ENCODE assay signal across 1 cellular context in the genomic region with DNA sequence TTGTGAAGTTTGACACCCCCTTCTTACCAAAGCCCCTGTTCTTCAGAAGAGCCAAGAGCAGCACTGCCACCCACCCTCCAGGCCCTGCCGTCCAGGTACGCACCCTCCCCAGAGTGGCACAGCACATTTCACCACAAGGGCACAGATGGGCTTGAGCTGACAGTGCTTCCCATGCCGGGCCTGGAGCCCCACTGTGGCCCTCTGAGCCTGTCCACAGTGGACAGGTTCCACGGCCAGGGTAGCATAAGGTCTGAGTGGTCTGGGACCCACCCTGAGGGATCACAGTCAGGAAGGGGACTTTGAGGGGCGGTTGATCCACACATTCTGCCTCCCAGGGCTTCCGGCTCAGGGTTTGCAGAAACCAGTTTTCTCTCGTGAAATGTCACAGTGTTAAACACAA.
TF ChIP-seq lines count a peak whose summit lies in the region.

No MANE protein-coding gene starts in this region.

TF ChIP-seq in HCT116, 20 proteins besides CTCF, POLR2A, EP300 and RAD21:
- TF ChIP-seq TCF7L2 (IDR thresholded peaks at IDR 0.05; ENCODE audit: borderline replicate concordance, extremely low read depth, insufficient read depth, insufficient read length) (no peak), SRF (IDR thresholded peaks at IDR 0.05; ENCODE audit: low read depth) (no peak), ZNF274 (IDR thresholded peaks at IDR 0.05; ENCODE audit: low read depth, low read length) (no peak), POLR2AphosphoS5 (IDR thresholded peaks at IDR 0.05; ENCODE audit: low read depth, low read length) (no peak), ELF1 (IDR thresholded peaks at IDR 0.05; ENCODE audit: borderline replicate concordance, low read depth) (no peak), CEBPB (IDR thresholded peaks at IDR 0.05; ENCODE audit: low read depth) (no peak), SIN3A (IDR thresholded peaks at IDR 0.05; ENCODE audit: low read depth) (no peak), EZH2 (IDR thresholded peaks at IDR 0.05) (no peak), SP1 (IDR thresholded peaks at IDR 0.05; ENCODE audit: low read depth) (no peak), FOSL1 (IDR thresholded peaks at IDR 0.05; ENCODE audit: low read depth) (no peak), JUND (IDR thresholded peaks at IDR 0.05) (no peak), ZFX (IDR thresholded peaks at IDR 0.05) (no peak)
- TF ChIP-seq, protein P1, sequence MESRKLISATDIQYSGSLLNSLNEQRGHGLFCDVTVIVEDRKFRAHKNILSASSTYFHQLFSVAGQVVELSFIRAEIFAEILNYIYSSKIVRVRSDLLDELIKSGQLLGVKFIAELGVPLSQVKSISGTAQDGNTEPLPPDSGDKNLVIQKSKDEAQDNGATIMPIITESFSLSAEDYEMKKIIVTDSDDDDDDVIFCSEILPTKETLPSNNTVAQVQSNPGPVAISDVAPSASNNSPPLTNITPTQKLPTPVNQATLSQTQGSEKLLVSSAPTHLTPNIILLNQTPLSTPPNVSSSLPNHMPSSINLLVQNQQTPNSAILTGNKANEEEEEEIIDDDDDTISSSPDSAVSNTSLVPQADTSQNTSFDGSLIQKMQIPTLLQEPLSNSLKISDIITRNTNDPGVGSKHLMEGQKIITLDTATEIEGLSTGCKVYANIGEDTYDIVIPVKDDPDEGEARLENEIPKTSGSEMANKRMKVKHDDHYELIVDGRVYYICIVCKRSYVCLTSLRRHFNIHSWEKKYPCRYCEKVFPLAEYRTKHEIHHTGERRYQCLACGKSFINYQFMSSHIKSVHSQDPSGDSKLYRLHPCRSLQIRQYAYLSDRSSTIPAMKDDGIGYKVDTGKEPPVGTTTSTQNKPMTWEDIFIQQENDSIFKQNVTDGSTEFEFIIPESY (IDR thresholded peaks at IDR 0.05; ENCODE audit: extremely low read depth, insufficient replicate concordance, low read length), result no peak
- TF ChIP-seq, protein P2, sequence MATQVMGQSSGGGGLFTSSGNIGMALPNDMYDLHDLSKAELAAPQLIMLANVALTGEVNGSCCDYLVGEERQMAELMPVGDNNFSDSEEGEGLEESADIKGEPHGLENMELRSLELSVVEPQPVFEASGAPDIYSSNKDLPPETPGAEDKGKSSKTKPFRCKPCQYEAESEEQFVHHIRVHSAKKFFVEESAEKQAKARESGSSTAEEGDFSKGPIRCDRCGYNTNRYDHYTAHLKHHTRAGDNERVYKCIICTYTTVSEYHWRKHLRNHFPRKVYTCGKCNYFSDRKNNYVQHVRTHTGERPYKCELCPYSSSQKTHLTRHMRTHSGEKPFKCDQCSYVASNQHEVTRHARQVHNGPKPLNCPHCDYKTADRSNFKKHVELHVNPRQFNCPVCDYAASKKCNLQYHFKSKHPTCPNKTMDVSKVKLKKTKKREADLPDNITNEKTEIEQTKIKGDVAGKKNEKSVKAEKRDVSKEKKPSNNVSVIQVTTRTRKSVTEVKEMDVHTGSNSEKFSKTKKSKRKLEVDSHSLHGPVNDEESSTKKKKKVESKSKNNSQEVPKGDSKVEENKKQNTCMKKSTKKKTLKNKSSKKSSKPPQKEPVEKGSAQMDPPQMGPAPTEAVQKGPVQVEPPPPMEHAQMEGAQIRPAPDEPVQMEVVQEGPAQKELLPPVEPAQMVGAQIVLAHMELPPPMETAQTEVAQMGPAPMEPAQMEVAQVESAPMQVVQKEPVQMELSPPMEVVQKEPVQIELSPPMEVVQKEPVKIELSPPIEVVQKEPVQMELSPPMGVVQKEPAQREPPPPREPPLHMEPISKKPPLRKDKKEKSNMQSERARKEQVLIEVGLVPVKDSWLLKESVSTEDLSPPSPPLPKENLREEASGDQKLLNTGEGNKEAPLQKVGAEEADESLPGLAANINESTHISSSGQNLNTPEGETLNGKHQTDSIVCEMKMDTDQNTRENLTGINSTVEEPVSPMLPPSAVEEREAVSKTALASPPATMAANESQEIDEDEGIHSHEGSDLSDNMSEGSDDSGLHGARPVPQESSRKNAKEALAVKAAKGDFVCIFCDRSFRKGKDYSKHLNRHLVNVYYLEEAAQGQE (IDR thresholded peaks at IDR 0.05; ENCODE audit: low read depth), result no peak
